31 cellular contexts compared by ENCODE assay signal in genomic region chr11:103494491-103494890, GRCh38.
DNase-seq lines count a peak whose midpoint lies in the region; ATAC-seq and TF ChIP-seq lines count a peak whose summit lies in the region.
"Had no signal": no experiment of that assay in that cellular context is flagged by ENCODE, and none has a peak within 500 bp of the region (broad histone marks: within the 10 kb centered on the region; RNA-seq: fewer than 3 reads in every experiment).

No MANE protein-coding gene starts in this region.

- H3K9me3 Mint-ChIP-seq in CD4-positive, alpha-beta memory T cell: peaks cover 0 to 2% (median 0%) of the 10 kb centered on the region in 8 donors
- H3K9me3 Mint-ChIP-seq in activated naive CD8-positive, alpha-beta T cell treated with anti-CD3 and anti-CD28 coated beads, Interleukin-2, amount 50 U/mL, for 24 hours: no peaks in the 10 kb centered on the region
- H3K9me3 Mint-ChIP-seq: activated naive CD4-positive, alpha-beta T cell treated with anti-CD3 and anti-CD28 coated beads, Interleukin-2, amount 50 U/mL, for 24 hours; activated T-helper 17 cell treated with anti-CD3 and anti-CD28 coated beads, Interleukin-2, amount 50 U/mL, for 72 hours; T-helper 2 cell treated with Interferon-gamma antibody and Interleukin-4, amounts not matched to agents 5 μg/mL and 100 μg/mL, for 36 hours had no signal

- TF ChIP-seq RAD21 in SK-N-SH (IDR thresholded peaks at IDR 0.05; ENCODE audit: low read length): no peak

- no peaks in the 10 kb centered on the region for H3K79me2 ChIP-seq in SK-N-SH (ENCODE audit: insufficient read depth)

- H2AFZ ChIP-seq in SK-N-SH (ENCODE audit: low read depth): no peak overlapping the region

- TF ChIP-seq CTCF in SK-N-SH (IDR thresholded peaks at IDR 0.05): no peak
- no peak for TF ChIP-seq CTCF in fibroblast of villous mesenchyme (IDR thresholded peaks at IDR 0.05; ENCODE audit: insufficient read depth, low read depth, low read length)

- H3K36me3 ChIP-seq in SK-N-SH (replicated peaks in 1 of 2; ENCODE audit: control insufficient read depth in 1 of 2, insufficient read depth in 2 of 2, low read length in 1 of 2): no peaks in the 10 kb centered on the region
- H3K36me3 ChIP-seq in adipocyte (ENCODE audit: control insufficient read depth, insufficient read depth, low read length, severe bottlenecking): no peaks in the 10 kb centered on the region
- H3K36me3 ChIP-seq in CD4-positive, alpha-beta memory T cell (ENCODE audit: insufficient read depth, low read length): no peaks in the 10 kb centered on the region
- H3K36me3 ChIP-seq: HAP-1, sigmoid colon, tibial nerve had no signal

- CTCF ChIA-PET in SK-N-SH (lab: Yijun Ruan, JAX): no interaction called here
- CTCF ChIA-PET in CD4-positive, alpha-beta memory T cell (lab: Charles Lee; ENCODE audit: partially characterized antibody): no interaction called here

- DNase-seq in SK-N-SH (no peak), adipocyte (ENCODE audit: low read depth) (peak; percentile 15), fibroblast of villous mesenchyme (ENCODE audit: low read depth) (peak; percentile 21)
- no peak for DNase-seq in CD4-positive, alpha-beta memory T cell
- DNase-seq in activated naive CD8-positive, alpha-beta T cell treated with anti-CD3 and anti-CD28 coated beads, Interleukin-2, amount 50 U/mL, for 24 hours: no peak
- DNase-seq in activated effector memory CD4-positive, alpha-beta T cell treated with Interleukin-2 at 50 U/mL for 16 hours: no peak
- DNase-seq: activated CD8-positive, alpha-beta T cell treated with anti-CD3 and anti-CD28 coated beads, Interleukin-2, amount 10 ng/mL, durations not matched to agents 7 days and 5 days; anterior cingulate cortex; DMS 273 treated with DMSO at 0.1 percent for 48 hours; EL; foreskin melanocyte; naive B cell; NCI-H2029; NCI-H524; NK-92 treated with Interleukin-12 subunit alpha and Interleukin-12 subunit beta, amount 100 ng/mL, for 24 hours; PC-3; sigmoid colon; stimulated activated CD4-positive, alpha-beta T cell treated with anti-CD3 and anti-CD28 coated beads, Interleukin-4, amount 100 ng/mL, for 24 hours had no signal

- H3F3A ChIP-seq in SK-N-SH (replicated peaks; ENCODE audit: insufficient read depth): no peaks in the 10 kb centered on the region

- no peaks in the 10 kb centered on the region for H3K9me3 ChIP-seq in SK-N-SH
- no peaks in the 10 kb centered on the region for H3K9me3 ChIP-seq in adipocyte (ENCODE audit: control insufficient read depth, low read length)
- no peaks in the 10 kb centered on the region for H3K9me3 ChIP-seq in CD4-positive, alpha-beta memory T cell (ENCODE audit: control insufficient read depth in 1 of 2, low read length in 2 of 2)
- H3K9me3 ChIP-seq: sigmoid colon had no signal

- H3K27me3 ChIP-seq in SK-N-SH (ENCODE audit: insufficient read depth): no peaks in the 10 kb centered on the region
- H3K27me3 ChIP-seq in adipocyte (replicated peaks; ENCODE audit: control insufficient read depth, insufficient read depth, low read length): no peaks in the 10 kb centered on the region
- H3K27me3 ChIP-seq in CD4-positive, alpha-beta memory T cell (ENCODE audit: insufficient read depth, low read length): no peaks in the 10 kb centered on the region
- H3K27me3 ChIP-seq: sigmoid colon, tibial nerve had no signal

- ATAC-seq in SK-N-SH treated with all-trans-retinoic acid at 6 μM for 48 hours (peak; percentile 57; the same call in 2 of the 3 replicates), HG03442 (IDR thresholded peaks at IDR 0.05; ENCODE audit: unreplicated experiment) (no peak)
- no peak for ATAC-seq in activated naive CD8-positive, alpha-beta T cell treated with anti-CD3 and anti-CD28 coated beads, Interleukin-2, amount 50 U/mL, for 24 hours
- ATAC-seq: activated CD8-positive, alpha-beta T cell treated with anti-CD3 and anti-CD28 coated beads, Interleukin-2, amount 10 ng/mL, durations not matched to agents 7 days and 5 days; activated T-helper 17 cell treated with anti-CD3 and anti-CD28 coated beads, Interleukin-2, amount 50 U/mL, for 72 hours; GM12878; HepG2; PC-3; Right ventricle myocardium inferior had no signal

- no peaks in the 10 kb centered on the region for H3K9me2 ChIP-seq in SK-N-SH

- POLR2A ChIA-PET in SK-N-SH (lab: Yijun Ruan, JAX): no interaction called here
- POLR2A ChIA-PET in CD4-positive, alpha-beta memory T cell (lab: Charles Lee; ENCODE audit: partially characterized antibody): no interaction called here

- H3K9ac ChIP-seq in SK-N-SH (no peak overlapping the region), adipocyte (ENCODE audit: low read length) (no peak overlapping the region)

- WGBS in SK-N-SH (ENCODE audit: low lambda C conversion rate): 79% methylated on average over 1 of the region's 1 CpG

- TF ChIP-seq EP300 in SK-N-SH (IDR thresholded peaks at IDR 0.05; ENCODE audit: borderline replicate concordance in 1 of 2, low read depth in 1 of 2, low read length in 1 of 2): no peak

- intact Hi-C loops in CD4-positive, alpha-beta memory T cell (cut with micrococcal nuclease): no loop called here

- H3K27ac Mint-ChIP-seq in CD4-positive, alpha-beta memory T cell: no peak overlapping the region
- H3K27ac Mint-ChIP-seq in activated naive CD8-positive, alpha-beta T cell treated with anti-CD3 and anti-CD28 coated beads, Interleukin-2, amount 50 U/mL, for 24 hours: no peak overlapping the region
- H3K27ac Mint-ChIP-seq: activated CD8-positive, alpha-beta T cell treated with anti-CD3 and anti-CD28 coated beads, Interleukin-2, amount 10 ng/mL, durations not matched to agents 7 days and 5 days; activated naive CD4-positive, alpha-beta T cell treated with anti-CD3 and anti-CD28 coated beads, Interleukin-2, amount 50 U/mL, for 24 hours; activated T-helper 17 cell treated with anti-CD3 and anti-CD28 coated beads, Interleukin-2, amount 50 U/mL, for 72 hours; B cell; naive B cell; progenitor cell of endocrine pancreas; T-helper 2 cell treated with Interferon-gamma antibody and Interleukin-4, amounts not matched to agents 5 μg/mL and 100 μg/mL, for 36 hours had no signal

- no peaks in the 10 kb centered on the region for H4K20me1 ChIP-seq in SK-N-SH (ENCODE audit: insufficient read depth)

- H3K27ac ChIP-seq in SK-N-SH (ENCODE audit: low read depth in 2 of 2, low read length in 1 of 2): peak overlapping the region in 1 of 2 experiments; percentile 54; a peak in 1 of 4 replicates
- no peak overlapping the region for H3K27ac ChIP-seq in CD4-positive, alpha-beta memory T cell (ENCODE audit: low read depth, low read length)
- H3K27ac ChIP-seq: 22Rv1, sigmoid colon, tibial nerve had no signal

- H3K4me2 ChIP-seq in SK-N-SH: no peak overlapping the region

- no peaks in the 10 kb centered on the region for H3K4me1 Mint-ChIP-seq in CD4-positive, alpha-beta memory T cell
- no peaks in the 10 kb centered on the region for H3K4me1 Mint-ChIP-seq in activated naive CD8-positive, alpha-beta T cell treated with anti-CD3 and anti-CD28 coated beads, Interleukin-2, amount 50 U/mL, for 24 hours
- H3K4me1 Mint-ChIP-seq: activated naive CD4-positive, alpha-beta T cell treated with anti-CD3 and anti-CD28 coated beads, Interleukin-2, amount 50 U/mL, for 24 hours; activated T-helper 17 cell treated with anti-CD3 and anti-CD28 coated beads, Interleukin-2, amount 50 U/mL, for 72 hours; B cell; naive B cell had no signal

- no peaks in the 10 kb centered on the region for H3K36me3 Mint-ChIP-seq in CD4-positive, alpha-beta memory T cell
- H3K36me3 Mint-ChIP-seq in activated naive CD8-positive, alpha-beta T cell treated with anti-CD3 and anti-CD28 coated beads, Interleukin-2, amount 50 U/mL, for 24 hours (ENCODE audit: low read depth): no peaks in the 10 kb centered on the region
- H3K36me3 Mint-ChIP-seq: activated naive CD4-positive, alpha-beta T cell treated with anti-CD3 and anti-CD28 coated beads, Interleukin-2, amount 50 U/mL, for 24 hours; naive B cell had no signal

- no peak overlapping the region for H3K4me3 Mint-ChIP-seq in CD4-positive, alpha-beta memory T cell
- no peak overlapping the region for H3K4me3 Mint-ChIP-seq in activated naive CD8-positive, alpha-beta T cell treated with anti-CD3 and anti-CD28 coated beads, Interleukin-2, amount 50 U/mL, for 24 hours
- H3K4me3 Mint-ChIP-seq: activated CD8-positive, alpha-beta T cell treated with anti-CD3 and anti-CD28 coated beads, Interleukin-2, amount 10 ng/mL, durations not matched to agents 7 days and 5 days; activated naive CD4-positive, alpha-beta T cell treated with anti-CD3 and anti-CD28 coated beads, Interleukin-2, amount 50 U/mL, for 24 hours; activated T-helper 17 cell treated with anti-CD3 and anti-CD28 coated beads, Interleukin-2, amount 50 U/mL, for 72 hours; B cell; naive B cell; T-helper 2 cell treated with Interferon-gamma antibody and Interleukin-4, amounts not matched to agents 5 μg/mL and 100 μg/mL, for 36 hours had no signal

- H3K4me1 ChIP-seq in SK-N-SH (ENCODE audit: control insufficient read depth in 1 of 2, insufficient read depth in 2 of 2, low read depth in 1 of 2, low read length in 1 of 2): peaks cover 0 to 9% of the 10 kb centered on the region in 2 experiments; a peak in 1 of 4 replicates
- H3K4me1 ChIP-seq in adipocyte (ENCODE audit: control insufficient read depth, insufficient read depth, low read length): no peaks in the 10 kb centered on the region
- H3K4me1 ChIP-seq in CD4-positive, alpha-beta memory T cell (ENCODE audit: insufficient read depth, low read length): no peaks in the 10 kb centered on the region
- H3K4me1 ChIP-seq: sigmoid colon, tibial nerve had no signal

- H3K4me3 ChIP-seq in SK-N-SH (ENCODE audit: low read depth in 2 of 2, low read length in 1 of 2): no peak overlapping the region
- H3K4me3 ChIP-seq in adipocyte (ENCODE audit: low read length): no peak overlapping the region
- H3K4me3 ChIP-seq in fibroblast of villous mesenchyme (ENCODE audit: low read depth, low read length): no peak overlapping the region
- no peak overlapping the region for H3K4me3 ChIP-seq in CD4-positive, alpha-beta memory T cell (ENCODE audit: low read length in 2 of 2)
- H3K4me3 ChIP-seq: GM12878, HAP-1, sigmoid colon, tibial nerve had no signal

- peaks cover 1 to 2% of the 10 kb centered on the region in 2 donors for H3K27me3 Mint-ChIP-seq in CD4-positive, alpha-beta memory T cell
- H3K27me3 Mint-ChIP-seq in activated naive CD8-positive, alpha-beta T cell treated with anti-CD3 and anti-CD28 coated beads, Interleukin-2, amount 50 U/mL, for 24 hours: peaks cover 4% of the 10 kb centered on the region
- H3K27me3 Mint-ChIP-seq: B cell, naive B cell, progenitor cell of endocrine pancreas had no signal

TF ChIP-seq in SK-N-SH treated with all-trans-retinoic acid at 6 μM for 48 hours, 23 proteins besides CTCF, POLR2A, EP300 and RAD21 (continues in another document):
- TF ChIP-seq ISL1 (CRISPR knock-in tag; IDR thresholded peaks at IDR 0.05) (no peak), ZNF8 (CRISPR knock-in tag; IDR thresholded peaks at IDR 0.05) (no peak)

TF ChIP-seq in SK-N-SH, 30 proteins besides CTCF, POLR2A, EP300 and RAD21:
- no peak for TF ChIP-seq SMC3 (IDR thresholded peaks at IDR 0.05; ENCODE audit: low read depth, low read length)
- TF ChIP-seq SIN3A (IDR thresholded peaks at IDR 0.05; ENCODE audit: borderline replicate concordance, low read depth, low read length): no peak

Comparison
In these comparisons a context has a peak if more than half of its experiments do, and no peak if none do; other contexts are left out.
1. DNase-seq: peak in adipocyte (single experiment) and fibroblast of villous mesenchyme (single experiment); none in SK-N-SH (single experiment), CD4-positive, alpha-beta memory T cell (0 of 5), activated naive CD8-positive, alpha-beta T cell treated with anti-CD3 and anti-CD28 coated beads, Interleukin-2, amount 50 U/mL, for 24 hours (single experiment) and activated effector memory CD4-positive, alpha-beta T cell treated with Interleukin-2 at 50 U/mL for 16 hours (single experiment).